In the genomic region with DNA sequence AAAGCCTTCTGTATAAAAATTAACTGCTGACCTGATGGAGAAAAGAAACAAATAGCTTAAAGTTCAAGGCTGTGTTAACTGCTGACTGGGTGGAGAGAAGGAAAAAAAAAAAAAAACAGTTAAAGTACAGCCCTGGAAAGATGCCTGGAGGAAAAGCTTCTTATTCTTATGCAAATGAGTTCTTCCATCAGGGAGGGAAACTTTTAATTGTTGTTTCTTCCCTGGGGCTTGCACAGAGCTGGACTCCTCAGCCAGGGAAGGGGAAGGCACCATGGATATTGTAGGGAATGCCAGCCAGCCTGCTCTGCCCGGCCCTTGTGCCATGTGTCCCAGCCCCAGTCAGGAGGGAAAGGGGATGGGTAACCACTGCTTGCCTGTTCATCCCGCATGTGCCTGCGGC, we compare ENCODE assay signal across 1 cellular context.
TF ChIP-seq lines count a peak whose summit lies in the region.

No MANE protein-coding gene starts in this region.

TF ChIP-seq in GM23338, 12 proteins besides CTCF, POLR2A, EP300 and RAD21 (continued from another document):
- TF ChIP-seq, protein P1, sequence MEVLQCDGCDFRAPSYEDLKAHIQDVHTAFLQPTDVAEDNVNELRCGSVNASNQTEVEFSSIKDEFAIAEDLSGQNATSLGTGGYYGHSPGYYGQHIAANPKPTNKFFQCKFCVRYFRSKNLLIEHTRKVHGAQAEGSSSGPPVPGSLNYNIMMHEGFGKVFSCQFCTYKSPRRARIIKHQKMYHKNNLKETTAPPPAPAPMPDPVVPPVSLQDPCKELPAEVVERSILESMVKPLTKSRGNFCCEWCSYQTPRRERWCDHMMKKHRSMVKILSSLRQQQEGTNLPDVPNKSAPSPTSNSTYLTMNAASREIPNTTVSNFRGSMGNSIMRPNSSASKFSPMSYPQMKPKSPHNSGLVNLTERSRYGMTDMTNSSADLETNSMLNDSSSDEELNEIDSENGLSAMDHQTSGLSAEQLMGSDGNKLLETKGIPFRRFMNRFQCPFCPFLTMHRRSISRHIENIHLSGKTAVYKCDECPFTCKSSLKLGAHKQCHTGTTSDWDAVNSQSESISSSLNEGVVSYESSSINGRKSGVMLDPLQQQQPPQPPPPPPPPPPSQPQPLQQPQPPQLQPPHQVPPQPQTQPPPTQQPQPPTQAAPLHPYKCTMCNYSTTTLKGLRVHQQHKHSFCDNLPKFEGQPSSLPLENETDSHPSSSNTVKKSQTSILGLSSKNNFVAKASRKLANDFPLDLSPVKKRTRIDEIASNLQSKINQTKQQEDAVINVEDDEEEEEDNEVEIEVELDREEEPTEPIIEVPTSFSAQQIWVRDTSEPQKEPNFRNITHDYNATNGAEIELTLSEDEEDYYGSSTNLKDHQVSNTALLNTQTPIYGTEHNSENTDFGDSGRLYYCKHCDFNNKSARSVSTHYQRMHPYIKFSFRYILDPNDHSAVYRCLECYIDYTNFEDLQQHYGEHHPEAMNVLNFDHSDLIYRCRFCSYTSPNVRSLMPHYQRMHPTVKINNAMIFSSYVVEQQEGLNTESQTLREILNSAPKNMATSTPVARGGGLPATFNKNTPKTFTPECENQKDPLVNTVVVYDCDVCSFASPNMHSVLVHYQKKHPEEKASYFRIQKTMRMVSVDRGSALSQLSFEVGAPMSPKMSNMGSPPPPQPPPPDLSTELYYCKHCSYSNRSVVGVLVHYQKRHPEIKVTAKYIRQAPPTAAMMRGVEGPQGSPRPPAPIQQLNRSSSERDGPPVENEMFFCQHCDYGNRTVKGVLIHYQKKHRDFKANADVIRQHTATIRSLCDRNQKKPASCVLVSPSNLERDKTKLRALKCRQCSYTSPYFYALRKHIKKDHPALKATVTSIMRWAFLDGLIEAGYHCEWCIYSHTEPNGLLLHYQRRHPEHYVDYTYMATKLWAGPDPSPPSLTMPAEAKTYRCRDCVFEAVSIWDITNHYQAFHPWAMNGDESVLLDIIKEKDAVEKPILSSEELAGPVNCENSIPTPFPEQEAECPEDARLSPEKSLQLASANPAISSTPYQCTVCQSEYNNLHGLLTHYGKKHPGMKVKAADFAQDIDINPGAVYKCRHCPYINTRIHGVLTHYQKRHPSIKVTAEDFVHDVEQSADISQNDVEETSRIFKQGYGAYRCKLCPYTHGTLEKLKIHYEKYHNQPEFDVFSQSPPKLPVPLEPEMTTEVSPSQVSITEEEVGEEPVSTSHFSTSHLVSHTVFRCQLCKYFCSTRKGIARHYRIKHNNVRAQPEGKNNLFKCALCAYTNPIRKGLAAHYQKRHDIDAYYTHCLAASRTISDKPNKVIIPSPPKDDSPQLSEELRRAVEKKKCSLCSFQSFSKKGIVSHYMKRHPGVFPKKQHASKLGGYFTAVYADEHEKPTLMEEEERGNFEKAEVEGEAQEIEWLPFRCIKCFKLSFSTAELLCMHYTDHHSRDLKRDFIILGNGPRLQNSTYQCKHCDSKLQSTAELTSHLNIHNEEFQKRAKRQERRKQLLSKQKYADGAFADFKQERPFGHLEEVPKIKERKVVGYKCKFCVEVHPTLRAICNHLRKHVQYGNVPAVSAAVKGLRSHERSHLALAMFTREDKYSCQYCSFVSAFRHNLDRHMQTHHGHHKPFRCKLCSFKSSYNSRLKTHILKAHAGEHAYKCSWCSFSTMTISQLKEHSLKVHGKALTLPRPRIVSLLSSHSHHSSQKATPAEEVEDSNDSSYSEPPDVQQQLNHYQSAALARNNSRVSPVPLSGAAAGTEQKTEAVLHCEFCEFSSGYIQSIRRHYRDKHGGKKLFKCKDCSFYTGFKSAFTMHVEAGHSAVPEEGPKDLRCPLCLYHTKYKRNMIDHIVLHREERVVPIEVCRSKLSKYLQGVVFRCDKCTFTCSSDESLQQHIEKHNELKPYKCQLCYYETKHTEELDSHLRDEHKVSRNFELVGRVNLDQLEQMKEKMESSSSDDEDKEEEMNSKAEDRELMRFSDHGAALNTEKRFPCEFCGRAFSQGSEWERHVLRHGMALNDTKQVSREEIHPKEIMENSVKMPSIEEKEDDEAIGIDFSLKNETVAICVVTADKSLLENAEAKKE (CRISPR knock-in tag; IDR thresholded peaks at IDR 0.05), result no peak
- TF ChIP-seq, protein P2, sequence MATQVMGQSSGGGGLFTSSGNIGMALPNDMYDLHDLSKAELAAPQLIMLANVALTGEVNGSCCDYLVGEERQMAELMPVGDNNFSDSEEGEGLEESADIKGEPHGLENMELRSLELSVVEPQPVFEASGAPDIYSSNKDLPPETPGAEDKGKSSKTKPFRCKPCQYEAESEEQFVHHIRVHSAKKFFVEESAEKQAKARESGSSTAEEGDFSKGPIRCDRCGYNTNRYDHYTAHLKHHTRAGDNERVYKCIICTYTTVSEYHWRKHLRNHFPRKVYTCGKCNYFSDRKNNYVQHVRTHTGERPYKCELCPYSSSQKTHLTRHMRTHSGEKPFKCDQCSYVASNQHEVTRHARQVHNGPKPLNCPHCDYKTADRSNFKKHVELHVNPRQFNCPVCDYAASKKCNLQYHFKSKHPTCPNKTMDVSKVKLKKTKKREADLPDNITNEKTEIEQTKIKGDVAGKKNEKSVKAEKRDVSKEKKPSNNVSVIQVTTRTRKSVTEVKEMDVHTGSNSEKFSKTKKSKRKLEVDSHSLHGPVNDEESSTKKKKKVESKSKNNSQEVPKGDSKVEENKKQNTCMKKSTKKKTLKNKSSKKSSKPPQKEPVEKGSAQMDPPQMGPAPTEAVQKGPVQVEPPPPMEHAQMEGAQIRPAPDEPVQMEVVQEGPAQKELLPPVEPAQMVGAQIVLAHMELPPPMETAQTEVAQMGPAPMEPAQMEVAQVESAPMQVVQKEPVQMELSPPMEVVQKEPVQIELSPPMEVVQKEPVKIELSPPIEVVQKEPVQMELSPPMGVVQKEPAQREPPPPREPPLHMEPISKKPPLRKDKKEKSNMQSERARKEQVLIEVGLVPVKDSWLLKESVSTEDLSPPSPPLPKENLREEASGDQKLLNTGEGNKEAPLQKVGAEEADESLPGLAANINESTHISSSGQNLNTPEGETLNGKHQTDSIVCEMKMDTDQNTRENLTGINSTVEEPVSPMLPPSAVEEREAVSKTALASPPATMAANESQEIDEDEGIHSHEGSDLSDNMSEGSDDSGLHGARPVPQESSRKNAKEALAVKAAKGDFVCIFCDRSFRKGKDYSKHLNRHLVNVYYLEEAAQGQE (IDR thresholded peaks at IDR 0.05; ENCODE audit: unreplicated experiment), result no peak
